In genomic region chr14:55586411-55586810, GRCh38 we compare ENCODE assay signal across 23 cellular contexts. TPM values are rescaled to one million over a fixed set of nuclear protein-coding genes. Genes with fewer than 3 reads are reported as not detected.
DNase-seq lines count a peak whose midpoint lies in the region; ATAC-seq, FAIRE-seq and TF ChIP-seq lines count a peak whose summit lies in the region.
"Had no signal": no experiment of that assay in that cellular context is flagged by ENCODE, and none has a peak within 500 bp of the region (broad histone marks: within the 10 kb centered on the region; RNA-seq: fewer than 3 reads in every experiment).

No MANE protein-coding gene starts in this region.

- no peak for TF ChIP-seq EP300 in GM12878 (IDR thresholded peaks at IDR 0.05; ENCODE audit: borderline replicate concordance in 1 of 2, control insufficient read depth in 1 of 2, low read depth in 2 of 2, low read length in 2 of 2)

- no peaks in the 10 kb centered on the region for H3K36me3 ChIP-seq in IMR-90 (ENCODE audit: control insufficient read depth, insufficient read depth, low read length)
- no peaks in the 10 kb centered on the region for H3K36me3 ChIP-seq in GM12878 (ENCODE audit: control insufficient read depth in 2 of 2, insufficient read depth in 2 of 2, low read length in 1 of 2)
- no peaks in the 10 kb centered on the region for H3K36me3 ChIP-seq in gastrocnemius medialis
- peaks cover 0 to 3% of the 10 kb centered on the region in 2 experiments for H3K36me3 ChIP-seq in mesenchymal stem cell (ENCODE audit: control insufficient read depth in 1 of 2, insufficient read depth in 2 of 2, low read depth in 1 of 2, low read length in 2 of 2)
- H3K36me3 ChIP-seq: BE2C, colonic mucosa, esophagus squamous epithelium, neutrophil had no signal

- TF ChIP-seq POLR2A in IMR-90 (IDR thresholded peaks at IDR 0.05; ENCODE audit: low read depth, low read length) (no peak), GM12878 (IDR thresholded peaks at IDR 0.05; ENCODE audit: low read depth, low read length) (no peak), gastrocnemius medialis (IDR thresholded peaks at IDR 0.05) (no peak)

- no peak overlapping the region for H2BK20ac ChIP-seq in IMR-90 (ENCODE audit: low read depth, low read length)

- no peak overlapping the region for H3K27ac ChIP-seq in IMR-90 (ENCODE audit: insufficient read depth, low read length)
- no peak overlapping the region for H3K27ac ChIP-seq in GM12878 (ENCODE audit: control insufficient read depth, insufficient read depth)
- H3K27ac ChIP-seq in gastrocnemius medialis: peak overlapping the region; percentile 98 to 99 (median 98)
- no peak overlapping the region for H3K27ac ChIP-seq in mesenchymal stem cell (ENCODE audit: low read length, poor library complexity, severe bottlenecking)
- H3K27ac ChIP-seq: colonic mucosa, neutrophil had no signal

- H3K27me3 ChIP-seq in IMR-90 (ENCODE audit: control insufficient read depth, insufficient read depth, low read length) (no peaks in the 10 kb centered on the region), GM12878 (replicated peaks in 1 of 2; ENCODE audit: control insufficient read depth in 2 of 2, insufficient read depth in 2 of 2, low read length in 1 of 2) (no peaks in the 10 kb centered on the region), gastrocnemius medialis (no peaks in the 10 kb centered on the region), mesenchymal stem cell (ENCODE audit: control insufficient read depth in 1 of 2, insufficient read depth in 1 of 2, low read length in 2 of 2) (no peaks in the 10 kb centered on the region)
- H3K27me3 ChIP-seq: BE2C, colonic mucosa, esophagus squamous epithelium, neutrophil had no signal

- no CpG with 5 or more reads among the region's 2 CpGs for WGBS in IMR-90 (ENCODE audit: extremely low coverage in 2 of 2, insufficient read length in 1 of 2), 2 experiments
- 98% methylated on average over 2 of the region's 2 CpGs for WGBS in GM12878 (ENCODE audit: insufficient coverage, insufficient replicate concordance, low lambda C conversion rate, missing lambda C conversion rate)
- 100% methylated on average over 1 of the region's 2 CpGs for WGBS in mesenchymal stem cell

- H3K9me3 ChIP-seq in IMR-90 (ENCODE audit: control insufficient read depth, insufficient read depth, low read length) (no peaks in the 10 kb centered on the region), GM12878 (replicated peaks; ENCODE audit: control insufficient read depth, insufficient read depth, low read length) (no peaks in the 10 kb centered on the region; the same call in 1 of the 3 replicates), gastrocnemius medialis (no peaks in the 10 kb centered on the region), mesenchymal stem cell (ENCODE audit: control insufficient read depth, low read length) (no peaks in the 10 kb centered on the region)
- H3K9me3 ChIP-seq: BE2C, colonic mucosa, esophagus squamous epithelium, neutrophil had no signal

- no peak overlapping the region for H2AFZ ChIP-seq in IMR-90 (replicated peaks; ENCODE audit: low read length, poor library complexity)
- no peak overlapping the region for H2AFZ ChIP-seq in GM12878 (ENCODE audit: control insufficient read depth, low read depth, low read length)
- no peak overlapping the region for H2AFZ ChIP-seq in mesenchymal stem cell (ENCODE audit: low read depth, low read length)

- peaks cover 54% of the 10 kb centered on the region for H3K4me1 Mint-ChIP-seq in activated CD8-positive, alpha-beta T cell treated with anti-CD3 and anti-CD28 coated beads for 36 hours (ENCODE audit: low read depth)
- H3K4me1 Mint-ChIP-seq in activated CD8-positive, alpha-beta T cell treated with anti-CD3 and anti-CD28 coated beads, Interleukin-2, amount 10 ng/mL, durations not matched to agents 7 days and 5 days (ENCODE audit: low read depth): peaks cover 29% of the 10 kb centered on the region

- H4K5ac ChIP-seq in IMR-90 (ENCODE audit: low read depth, low read length): no peak overlapping the region

- H2BK15ac ChIP-seq in IMR-90 (ENCODE audit: low read depth, low read length) (no peak overlapping the region), mesenchymal stem cell (ENCODE audit: low read depth, poor library complexity, severe bottlenecking) (no peak overlapping the region)

- H2BK12ac ChIP-seq in mesenchymal stem cell (ENCODE audit: low read length in 2 of 2): no peak overlapping the region

- SMC1A ChIA-PET in GM12878 (lab: Charles Lee; ENCODE audit: uncharacterized antibody, unreplicated experiment): interaction anchor here (0.9 to 4.3 kb wide), 12 partner anchors 9 to 142 kb away, joined by 3 to 22 read pairs (median 4); no protein-coding TSS in a partner anchor

- H4K91ac ChIP-seq in IMR-90 (ENCODE audit: insufficient read depth, low read depth, low read length) (no peak overlapping the region), mesenchymal stem cell (ENCODE audit: low read length) (no peak overlapping the region)

- dilution Hi-C loops in IMR-90 (cut with HindIII; ENCODE audit: low sequenced_read_pairs, unreplicated experiment): no loop called here

- no peak for ATAC-seq in activated CD8-positive, alpha-beta T cell treated with anti-CD3 and anti-CD28 coated beads for 36 hours
- ATAC-seq in activated CD8-positive, alpha-beta T cell treated with anti-CD3 and anti-CD28 coated beads, Interleukin-2, amount 10 ng/mL, durations not matched to agents 7 days and 5 days: no peak
- ATAC-seq in IMR-90 (ENCODE audit: low read depth) (0 out of 2 replicates have a peak, but pooled peaks have one; percentile 10), GM12878 (no peak), gastrocnemius medialis (no peak), GM21786 (IDR thresholded peaks at IDR 0.05; ENCODE audit: unreplicated experiment) (no peak)
- ATAC-seq: activated CD8-positive, alpha-beta memory T cell treated with anti-CD3 and anti-CD28 coated beads, Interleukin-2, amount 10 ng/mL, durations not matched to agents 7 days and 5 days had no signal

- H3K23ac ChIP-seq in IMR-90 (ENCODE audit: low read depth, low read length) (no peak overlapping the region), mesenchymal stem cell (ENCODE audit: low read length in 2 of 2) (no peak overlapping the region)

- POLR2A ChIA-PET in activated CD8-positive, alpha-beta T cell treated with anti-CD3 and anti-CD28 coated beads for 36 hours (lab: Charles Lee): no interaction called here
- POLR2A ChIA-PET in activated CD8-positive, alpha-beta T cell treated with anti-CD3 and anti-CD28 coated beads, Interleukin-2, amount 10 ng/mL, durations not matched to agents 7 days and 5 days (lab: Charles Lee): no interaction called here
- POLR2A ChIA-PET in IMR-90 (lab: Charles Lee; ENCODE audit: unreplicated experiment) (no interaction called here), GM12878 (lab: Charles Lee) (interaction anchor here (0.6 to 1.0 kb wide), 3 partner anchors 8 to 42 kb away, joined by 3 to 7 read pairs (median 4); no protein-coding TSS in a partner anchor)

- H3K79me1 ChIP-seq in IMR-90 (ENCODE audit: low read depth in 1 of 2, low read length in 2 of 2) (peaks cover 11 to 69% of the 10 kb centered on the region in 2 experiments), mesenchymal stem cell (replicated peaks; ENCODE audit: low read length, poor library complexity, severe bottlenecking) (no peaks in the 10 kb centered on the region)

- DNase-seq in activated CD8-positive, alpha-beta T cell treated with anti-CD3 and anti-CD28 coated beads for 36 hours: no peak
- DNase-seq in activated CD8-positive, alpha-beta T cell treated with anti-CD3 and anti-CD28 coated beads, Interleukin-2, amount 10 ng/mL, durations not matched to agents 7 days and 5 days: no peak
- peak; percentile 24 for DNase-seq in IMR-90
- DNase-seq in GM12878 (ENCODE audit: low read depth, low spot score): no peak
- DNase-seq in gastrocnemius medialis: no peak
- DNase-seq in NCI-H146 (lab: John Stamatoyannopoulos, UW): no peak
- no peak for DNase-seq in mesenchymal stem cell
- DNase-seq: 8988T; activated CD8-positive, alpha-beta memory T cell treated with anti-CD3 and anti-CD28 coated beads, Interleukin-2, amount 10 ng/mL, durations not matched to agents 7 days and 5 days; activated naive CD8-positive, alpha-beta T cell treated with anti-CD3 and anti-CD28 coated beads, Interleukin-2, amount 10 ng/mL, durations not matched to agents 7 days and 5 days; BE2C; Calu3; colonic mucosa; esophagus squamous epithelium; MM.1S; NCI-H1436; NCI-H524 treated with DMSO at 0.1 percent for 48 hours had no signal

- H3K18ac ChIP-seq in IMR-90 (ENCODE audit: low read depth, low read length) (no peak overlapping the region), mesenchymal stem cell (ENCODE audit: low read depth in 1 of 2, low read length in 2 of 2) (no peak overlapping the region)

- BruUV-seq in IMR-90 (replicated peaks; lab: Mats Ljungman, UMichigan) (no TSS peak), GM12878 (replicated peaks; lab: Mats Ljungman, UMichigan) (no TSS peak)

- H3K4me1 ChIP-seq in IMR-90 (ENCODE audit: control insufficient read depth, insufficient read depth, low read length) (peaks cover 15% of the 10 kb centered on the region), GM12878 (ENCODE audit: control insufficient read depth, insufficient read depth, low read length) (peaks cover 8% of the 10 kb centered on the region; the same call in 1 of the 2 replicates), gastrocnemius medialis (peaks cover 87 to 97% of the 10 kb centered on the region in 2 donors), mesenchymal stem cell (ENCODE audit: control insufficient read depth, insufficient read depth, low read depth, low read length) (peaks cover 2% of the 10 kb centered on the region)

- peaks cover 24% of the 10 kb centered on the region for H3K9me1 ChIP-seq in IMR-90 (ENCODE audit: insufficient read depth, low read length)

- TF ChIP-seq CTCF in activated CD8-positive, alpha-beta T cell treated with anti-CD3 and anti-CD28 coated beads for 36 hours (IDR thresholded peaks at IDR 0.05): no peak
- TF ChIP-seq CTCF in IMR-90 (conservative IDR thresholded peaks at IDR 0.05; ENCODE audit: low read depth, low read length) (no peak), GM12878 (IDR thresholded peaks at IDR 0.05 in 2 of 3, conservative IDR thresholded peaks at IDR 0.05 in 1 of 3; ENCODE audit: control insufficient read depth in 2 of 3, extremely low read depth in 1 of 3, insufficient read depth in 1 of 3, low read depth in 3 of 3, low read length in 3 of 3) (no peak), gastrocnemius medialis (IDR thresholded peaks at IDR 0.05 in 4 of 5, conservative IDR thresholded peaks at IDR 0.05 in 1 of 5) (no peak)

- peaks cover 92% of the 10 kb centered on the region for H3K79me2 ChIP-seq in GM12878 (ENCODE audit: control insufficient read depth, insufficient read depth, low read length)

- H3K27me3 Mint-ChIP-seq in activated CD8-positive, alpha-beta T cell treated with anti-CD3 and anti-CD28 coated beads for 36 hours: no peaks in the 10 kb centered on the region
- no peaks in the 10 kb centered on the region for H3K27me3 Mint-ChIP-seq in activated CD8-positive, alpha-beta T cell treated with anti-CD3 and anti-CD28 coated beads, Interleukin-2, amount 10 ng/mL, durations not matched to agents 7 days and 5 days (ENCODE audit: low read depth)
- H3K27me3 Mint-ChIP-seq: activated CD8-positive, alpha-beta memory T cell treated with anti-CD3 and anti-CD28 coated beads, Interleukin-2, amount 10 ng/mL, durations not matched to agents 7 days and 5 days; activated naive CD8-positive, alpha-beta T cell treated with anti-CD3 and anti-CD28 coated beads, Interleukin-2, amount 10 ng/mL, durations not matched to agents 7 days and 5 days; IgD-negative memory B cell had no signal

- peak overlapping the region; percentile 43 for H3K27ac Mint-ChIP-seq in activated CD8-positive, alpha-beta T cell treated with anti-CD3 and anti-CD28 coated beads for 36 hours
- no peak overlapping the region for H3K27ac Mint-ChIP-seq in activated CD8-positive, alpha-beta T cell treated with anti-CD3 and anti-CD28 coated beads, Interleukin-2, amount 10 ng/mL, durations not matched to agents 7 days and 5 days
- H3K27ac Mint-ChIP-seq: activated CD8-positive, alpha-beta memory T cell treated with anti-CD3 and anti-CD28 coated beads, Interleukin-2, amount 10 ng/mL, durations not matched to agents 7 days and 5 days; activated naive CD8-positive, alpha-beta T cell treated with anti-CD3 and anti-CD28 coated beads, Interleukin-2, amount 10 ng/mL, durations not matched to agents 7 days and 5 days; IgD-negative memory B cell had no signal

- H3K4me2 ChIP-seq in IMR-90 (ENCODE audit: low read depth, low read length): peak overlapping the region; percentile 80
- H3K4me2 ChIP-seq in GM12878 (ENCODE audit: control insufficient read depth, insufficient read depth): peak overlapping the region; percentile 22
- no peak overlapping the region for H3K4me2 ChIP-seq in mesenchymal stem cell (ENCODE audit: low read length, poor library complexity, severe bottlenecking)

- H3K4me3 Mint-ChIP-seq in activated CD8-positive, alpha-beta T cell treated with anti-CD3 and anti-CD28 coated beads for 36 hours: no peak overlapping the region
- H3K4me3 Mint-ChIP-seq in activated CD8-positive, alpha-beta T cell treated with anti-CD3 and anti-CD28 coated beads, Interleukin-2, amount 10 ng/mL, durations not matched to agents 7 days and 5 days: no peak overlapping the region
- H3K4me3 Mint-ChIP-seq: activated CD8-positive, alpha-beta memory T cell treated with anti-CD3 and anti-CD28 coated beads, Interleukin-2, amount 10 ng/mL, durations not matched to agents 7 days and 5 days; activated naive CD8-positive, alpha-beta T cell treated with anti-CD3 and anti-CD28 coated beads, Interleukin-2, amount 10 ng/mL, durations not matched to agents 7 days and 5 days; IgD-negative memory B cell had no signal

- H2AK5ac ChIP-seq in IMR-90 (ENCODE audit: low read depth, low read length) (no peak overlapping the region), mesenchymal stem cell (ENCODE audit: low read length, severe bottlenecking) (no peak overlapping the region)

- H3K36me3 Mint-ChIP-seq in activated CD8-positive, alpha-beta T cell treated with anti-CD3 and anti-CD28 coated beads for 36 hours (ENCODE audit: low read depth): peaks cover 8% of the 10 kb centered on the region
- peaks cover 6% of the 10 kb centered on the region for H3K36me3 Mint-ChIP-seq in activated CD8-positive, alpha-beta T cell treated with anti-CD3 and anti-CD28 coated beads, Interleukin-2, amount 10 ng/mL, durations not matched to agents 7 days and 5 days (ENCODE audit: low read depth)
- H3K36me3 Mint-ChIP-seq: brain had no signal

- no peak for FAIRE-seq in GM12878 (lab: Jason Lieb, UNC)
- FAIRE-seq: TTC549 had no signal

- H3K9me3 Mint-ChIP-seq in activated CD8-positive, alpha-beta T cell treated with anti-CD3 and anti-CD28 coated beads for 36 hours: no peaks in the 10 kb centered on the region
- H3K9me3 Mint-ChIP-seq in activated CD8-positive, alpha-beta T cell treated with anti-CD3 and anti-CD28 coated beads, Interleukin-2, amount 10 ng/mL, durations not matched to agents 7 days and 5 days (ENCODE audit: insufficient read depth): no peaks in the 10 kb centered on the region
- H3K9me3 Mint-ChIP-seq: activated naive CD8-positive, alpha-beta T cell treated with anti-CD3 and anti-CD28 coated beads, Interleukin-2, amount 10 ng/mL, durations not matched to agents 7 days and 5 days; brain; IgD-negative memory B cell had no signal

- H3K4ac ChIP-seq in IMR-90 (ENCODE audit: low read depth, low read length) (no peak overlapping the region), mesenchymal stem cell (ENCODE audit: low read depth in 1 of 2, low read length in 2 of 2) (no peak overlapping the region)

- intact Hi-C loops in activated CD8-positive, alpha-beta T cell treated with anti-CD3 and anti-CD28 coated beads for 36 hours (cut with micrococcal nuclease): loop anchor here (10.0 kb wide), 1 partner anchor 312 kb away; the partner anchor contains the start of gene FBXO34
- intact Hi-C loops in IMR-90 (cut with micrococcal nuclease) (loop anchor here (2.0 kb wide), 1 partner anchor 140 kb away; no protein-coding TSS in a partner anchor), GM12878 (cut with micrococcal nuclease; ENCODE audit: unreplicated experiment) (no loop called here), gastrocnemius medialis (cut with DNase I; ENCODE audit: low total_unique reads) (no loop called here)

- no peak overlapping the region for H3K4me3 ChIP-seq in IMR-90 (ENCODE audit: insufficient read depth, low read depth, low read length)
- no peak overlapping the region for H3K4me3 ChIP-seq in GM12878
- no peak overlapping the region for H3K4me3 ChIP-seq in gastrocnemius medialis
- peak overlapping the region in 1 of 2 experiments; percentile 28 for H3K4me3 ChIP-seq in mesenchymal stem cell (ENCODE audit: insufficient read depth in 1 of 2, low read depth in 1 of 2, low read length in 2 of 2)
- H3K4me3 ChIP-seq: colonic mucosa, esophagus squamous epithelium, lung had no signal

- CTCF ChIA-PET in activated CD8-positive, alpha-beta T cell treated with anti-CD3 and anti-CD28 coated beads for 36 hours (lab: Charles Lee): interaction anchor here (1.1 to 1.3 kb wide), 2 partner anchors 39 to 140 kb away, joined by 3 read pairs; no protein-coding TSS in a partner anchor
- CTCF ChIA-PET in activated CD8-positive, alpha-beta T cell treated with anti-CD3 and anti-CD28 coated beads, Interleukin-2, amount 10 ng/mL, durations not matched to agents 7 days and 5 days (lab: Charles Lee): interaction anchor here (1.1 to 1.4 kb wide), 2 partner anchors 9 to 140 kb away, joined by 3 to 4 read pairs; no protein-coding TSS in a partner anchor
- CTCF ChIA-PET in IMR-90 (lab: Yijun Ruan, JAX): no interaction called here
- CTCF ChIA-PET in GM12878 (lab: Yijun Ruan, JAX): interaction anchor here (0.9 to 1.3 kb wide), 6 partner anchors 8 to 154 kb away, joined by 3 to 4 read pairs (median 3); no protein-coding TSS in a partner anchor

- H3K14ac ChIP-seq in IMR-90 (replicated peaks; ENCODE audit: low read depth, low read length) (no peak overlapping the region), mesenchymal stem cell (ENCODE audit: low read length in 2 of 2) (no peak overlapping the region)

- H2AK9ac ChIP-seq in IMR-90 (replicated peaks; ENCODE audit: low read depth, low read length, poor library complexity): no peak overlapping the region

- H4K8ac ChIP-seq in IMR-90 (ENCODE audit: low read depth in 2 of 2, low read length in 2 of 2) (no peak overlapping the region), mesenchymal stem cell (ENCODE audit: low read length) (no peak overlapping the region)

- peaks cover 85% of the 10 kb centered on the region for H4K20me1 ChIP-seq in IMR-90 (ENCODE audit: insufficient read depth, low read length)
- no peaks in the 10 kb centered on the region for H4K20me1 ChIP-seq in GM12878 (ENCODE audit: control insufficient read depth, insufficient read depth)

- H3K56ac ChIP-seq in IMR-90 (ENCODE audit: extremely low read depth, insufficient read depth, low read length): no peak overlapping the region

- no peak for TF ChIP-seq RAD21 in IMR-90 (IDR thresholded peaks at IDR 0.05; ENCODE audit: low read length)
- no peak for TF ChIP-seq RAD21 in GM12878 (IDR thresholded peaks at IDR 0.05; ENCODE audit: insufficient read depth, low read depth, low read length)

- RAD21 ChIA-PET in GM12878 (lab: Charles Lee; ENCODE audit: unreplicated experiment): no interaction called here

- in situ Hi-C loops in IMR-90 (cut with MboI; ENCODE audit: low sequenced_read_pairs): no loop called here
- in situ Hi-C loops in GM12878 (cut with MboI): no loop called here
- in situ Hi-C loops in gastrocnemius medialis (cut with MboI; ENCODE audit: low sequenced_read_pairs in 4 of 4): no loop called here

- no peak overlapping the region for H2BK120ac ChIP-seq in IMR-90 (ENCODE audit: low read depth, low read length)
- H2BK120ac ChIP-seq in mesenchymal stem cell (ENCODE audit: low read depth, low read length): no peak overlapping the region

- H2BK5ac ChIP-seq in IMR-90 (ENCODE audit: low read depth, low read length, poor library complexity, severe bottlenecking) (no peak overlapping the region), mesenchymal stem cell (ENCODE audit: low read depth, low read length, poor library complexity, severe bottlenecking) (no peak overlapping the region)

- no peak overlapping the region for H3K9ac ChIP-seq in IMR-90 (ENCODE audit: low read depth, low read length)
- H3K9ac ChIP-seq in GM12878 (ENCODE audit: control insufficient read depth, insufficient read depth, low read length): no peak overlapping the region
- no peak overlapping the region for H3K9ac ChIP-seq in mesenchymal stem cell (ENCODE audit: low read length)

RNA-seq across cellular contexts. Expression of gene KTN1, which starts 6.4 kb away (rescaled TPM):
- total RNA-seq in activated CD8-positive, alpha-beta T cell treated with anti-CD3 and anti-CD28 coated beads for 36 hours: 100 to 1,000 TPM; 107 to 113 TPM
- total RNA-seq in activated CD8-positive, alpha-beta T cell treated with anti-CD3 and anti-CD28 coated beads, Interleukin-2, amount 10 ng/mL, durations not matched to agents 7 days and 5 days: 10 to 100 TPM; 91.0 to 93.7 TPM
- 57.2 and 149 TPM in 2 replicates for total RNA-seq in IMR-90 (2012; rRNA removed)
- 36.9 and 42.1 TPM in 2 replicates for polyA plus RNA-seq in IMR-90 (2012; rRNA removed)
- 3.5 and 4.0 TPM in 2 replicates for polyA plus RNA-seq in IMR-90 (2012; cell fraction: cytosol; rRNA removed)
- 3.2 and 30.4 TPM in 2 replicates for polyA plus RNA-seq in IMR-90 (2012; cell fraction: nucleus; rRNA removed; ENCODE audit: low replicate concordance)
- 248 and 283 TPM in 2 replicates for total RNA-seq in GM12878 (2013; cell fraction: nucleolus; rRNA removed)
- 56.5 and 76.5 TPM in 2 replicates for total RNA-seq in GM12878 (2014; rRNA removed)
- 149 and 150 TPM in 2 replicates for total RNA-seq in GM12878 (2014; rRNA removed; fragmentation: Illumina TruSeq; extraction: Trizol)
- 87.5 and 92.1 TPM in 2 replicates for total RNA-seq in GM12878 (2021)
- polyA plus RNA-seq in GM12878 (2011; ENCODE audit: low read depth): 33.0 TPM
- polyA plus RNA-seq in GM12878 (2011; rRNA removed): 81.0 and 164 TPM in 2 replicates
- 14.2 and 15.8 TPM in 2 replicates for polyA plus RNA-seq in GM12878 (2011; cell fraction: cytosol; rRNA removed)
- polyA plus RNA-seq in GM12878 (2011; cell fraction: nucleus; rRNA removed): 75.8 and 81.3 TPM in 2 replicates
- 53.8 and 73.2 TPM in 2 replicates for polyA plus RNA-seq in GM12878 (2012)
- polyA plus RNA-seq in GM12878 (2014; fragmentation: Illumina TruSeq; extraction: Trizol): 109 and 134 TPM in 2 replicates
- 10 to 100 TPM; 52.9 to 79.5 TPM for polyA plus RNA-seq in GM12878 (2014; fragmentation: Nextera tagmentation; extraction: Ambion mirVana)
- 42.5 and 50.6 TPM in 2 replicates for polyA plus RNA-seq in GM12878 (2014; rRNA removed)
- polyA plus RNA-seq in GM12878 (2016; fragmentation: Nextera tagmentation; extraction: Ambion mirVana): 100 to 1,000 TPM; 112 to 154 TPM
- polyA minus RNA-seq in GM12878 (2011; rRNA and poly(A)+ RNA removed): 30.6 and 47.9 TPM in 2 replicates
- polyA minus RNA-seq in GM12878 (2011; cell fraction: cytosol; rRNA and poly(A)+ RNA removed): 24.3 and 33.7 TPM in 2 replicates
- polyA minus RNA-seq in GM12878 (2011; cell fraction: nucleus; rRNA and poly(A)+ RNA removed): 87.5 and 128 TPM in 2 replicates
- 100 to 1,000 TPM; 256 to 373 (median 327) TPM for total RNA-seq in gastrocnemius medialis
- polyA plus RNA-seq in mesenchymal stem cell (2013, experiment 1 of 2): 150 TPM
- polyA plus RNA-seq in mesenchymal stem cell (2013, experiment 2 of 2): 176 TPM

Comparison
In these comparisons a context has a peak if more than half of its experiments do, and no peak if none do; other contexts are left out.
1. H3K27ac ChIP-seq: peak in gastrocnemius medialis (4 of 4); none in IMR-90 (single experiment), GM12878 (single experiment) and mesenchymal stem cell (single experiment).
2. intact Hi-C loops: an anchor here in activated CD8-positive, alpha-beta T cell treated with anti-CD3 and anti-CD28 coated beads for 36 hours (10.0 kb wide) and IMR-90 (2.0 kb wide); none called in GM12878 and gastrocnemius medialis.